Comparison of ENCODE assay signal across 1 cellular context in the genomic region with DNA sequence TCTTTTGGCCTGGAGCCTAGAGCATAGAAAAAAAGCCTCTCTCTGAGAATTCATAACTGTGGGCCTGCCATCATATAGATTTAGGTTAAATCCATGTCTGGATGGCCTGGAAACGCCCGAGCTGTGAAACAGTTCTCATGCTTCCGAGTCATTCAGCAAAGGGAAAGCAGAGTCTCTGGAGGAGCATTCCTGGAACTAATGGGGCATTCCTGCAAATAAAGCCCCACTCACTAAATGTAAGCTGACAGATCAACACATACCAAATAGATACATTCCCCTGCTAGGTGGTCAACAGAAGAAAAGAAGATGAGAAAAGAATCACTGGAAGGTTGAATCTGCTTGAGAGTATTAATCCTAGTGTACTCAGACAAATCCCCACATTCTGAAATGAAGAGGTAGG.
TF ChIP-seq lines count a peak whose summit lies in the region.

No MANE protein-coding gene starts in this region.

TF ChIP-seq in WTC11, 78 proteins besides CTCF, POLR2A, EP300 and RAD21:
- TF ChIP-seq ZNF416 (CRISPR knock-in tag; IDR thresholded peaks at IDR 0.05) = no peak
- TF ChIP-seq, protein P1, sequence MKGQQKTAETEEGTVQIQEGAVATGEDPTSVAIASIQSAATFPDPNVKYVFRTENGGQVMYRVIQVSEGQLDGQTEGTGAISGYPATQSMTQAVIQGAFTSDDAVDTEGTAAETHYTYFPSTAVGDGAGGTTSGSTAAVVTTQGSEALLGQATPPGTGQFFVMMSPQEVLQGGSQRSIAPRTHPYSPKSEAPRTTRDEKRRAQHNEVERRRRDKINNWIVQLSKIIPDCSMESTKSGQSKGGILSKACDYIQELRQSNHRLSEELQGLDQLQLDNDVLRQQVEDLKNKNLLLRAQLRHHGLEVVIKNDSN (CRISPR knock-in tag; IDR thresholded peaks at IDR 0.05) = no peak
- no peak for TF ChIP-seq NR3C1 (CRISPR knock-in tag; conservative IDR thresholded peaks at IDR 0.05; ENCODE audit: low read depth)
- no peak for TF ChIP-seq HMGXB4 (CRISPR knock-in tag; IDR thresholded peaks at IDR 0.05)
- TF ChIP-seq ATF1 (CRISPR knock-in tag; IDR thresholded peaks at IDR 0.05) = no peak
- no peak for TF ChIP-seq TCF7 (CRISPR knock-in tag; IDR thresholded peaks at IDR 0.05; ENCODE audit: low read depth)
- no peak for TF ChIP-seq ELF4 (CRISPR knock-in tag; IDR thresholded peaks at IDR 0.05; ENCODE audit: low read depth)
- TF ChIP-seq AFF4 (CRISPR knock-in tag; IDR thresholded peaks at IDR 0.05; ENCODE audit: borderline replicate concordance) = no peak
- TF ChIP-seq, protein P2, sequence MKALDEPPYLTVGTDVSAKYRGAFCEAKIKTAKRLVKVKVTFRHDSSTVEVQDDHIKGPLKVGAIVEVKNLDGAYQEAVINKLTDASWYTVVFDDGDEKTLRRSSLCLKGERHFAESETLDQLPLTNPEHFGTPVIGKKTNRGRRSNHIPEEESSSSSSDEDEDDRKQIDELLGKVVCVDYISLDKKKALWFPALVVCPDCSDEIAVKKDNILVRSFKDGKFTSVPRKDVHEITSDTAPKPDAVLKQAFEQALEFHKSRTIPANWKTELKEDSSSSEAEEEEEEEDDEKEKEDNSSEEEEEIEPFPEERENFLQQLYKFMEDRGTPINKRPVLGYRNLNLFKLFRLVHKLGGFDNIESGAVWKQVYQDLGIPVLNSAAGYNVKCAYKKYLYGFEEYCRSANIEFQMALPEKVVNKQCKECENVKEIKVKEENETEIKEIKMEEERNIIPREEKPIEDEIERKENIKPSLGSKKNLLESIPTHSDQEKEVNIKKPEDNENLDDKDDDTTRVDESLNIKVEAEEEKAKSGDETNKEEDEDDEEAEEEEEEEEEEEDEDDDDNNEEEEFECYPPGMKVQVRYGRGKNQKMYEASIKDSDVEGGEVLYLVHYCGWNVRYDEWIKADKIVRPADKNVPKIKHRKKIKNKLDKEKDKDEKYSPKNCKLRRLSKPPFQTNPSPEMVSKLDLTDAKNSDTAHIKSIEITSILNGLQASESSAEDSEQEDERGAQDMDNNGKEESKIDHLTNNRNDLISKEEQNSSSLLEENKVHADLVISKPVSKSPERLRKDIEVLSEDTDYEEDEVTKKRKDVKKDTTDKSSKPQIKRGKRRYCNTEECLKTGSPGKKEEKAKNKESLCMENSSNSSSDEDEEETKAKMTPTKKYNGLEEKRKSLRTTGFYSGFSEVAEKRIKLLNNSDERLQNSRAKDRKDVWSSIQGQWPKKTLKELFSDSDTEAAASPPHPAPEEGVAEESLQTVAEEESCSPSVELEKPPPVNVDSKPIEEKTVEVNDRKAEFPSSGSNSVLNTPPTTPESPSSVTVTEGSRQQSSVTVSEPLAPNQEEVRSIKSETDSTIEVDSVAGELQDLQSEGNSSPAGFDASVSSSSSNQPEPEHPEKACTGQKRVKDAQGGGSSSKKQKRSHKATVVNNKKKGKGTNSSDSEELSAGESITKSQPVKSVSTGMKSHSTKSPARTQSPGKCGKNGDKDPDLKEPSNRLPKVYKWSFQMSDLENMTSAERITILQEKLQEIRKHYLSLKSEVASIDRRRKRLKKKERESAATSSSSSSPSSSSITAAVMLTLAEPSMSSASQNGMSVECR (CRISPR knock-in tag; IDR thresholded peaks at IDR 0.05; ENCODE audit: borderline replicate concordance) = no peak
- TF ChIP-seq IRF2 (CRISPR knock-in tag; IDR thresholded peaks at IDR 0.05; ENCODE audit: borderline replicate concordance, low read depth) = no peak
- TF ChIP-seq NR1H2 (CRISPR knock-in tag; IDR thresholded peaks at IDR 0.05) = no peak
- TF ChIP-seq RELA (CRISPR knock-in tag; IDR thresholded peaks at IDR 0.05; ENCODE audit: borderline replicate concordance) = no peak
